11 cellular contexts compared by ENCODE assay signal in genomic region chr5:172129174-172129764, GRCh38. TPM values are rescaled to one million over a fixed set of nuclear protein-coding genes. Genes with fewer than 3 reads are reported as not detected.
DNase-seq lines count a peak whose midpoint lies in the region; ATAC-seq and TF ChIP-seq lines count a peak whose summit lies in the region.
"Had no signal": no experiment of that assay in that cellular context is flagged by ENCODE, and none has a peak within 500 bp of the region (broad histone marks: within the 10 kb centered on the region; RNA-seq: fewer than 3 reads in every experiment).

No MANE protein-coding gene starts in this region.

- H3K27me3 ChIP-seq in left lung, result no peaks in the 10 kb centered on the region
- H3K27me3 ChIP-seq in upper lobe of left lung, result no peaks in the 10 kb centered on the region
- H3K27me3 ChIP-seq: body of pancreas had no signal

- H3K9me3 ChIP-seq in left lung, result no peaks in the 10 kb centered on the region
- no peaks in the 10 kb centered on the region for H3K9me3 ChIP-seq in upper lobe of left lung
- H3K9me3 ChIP-seq: body of pancreas had no signal

- peaks cover 8% of the 10 kb centered on the region for H3K36me3 Mint-ChIP-seq in activated naive CD4-positive, alpha-beta T cell treated with anti-CD3 and anti-CD28 coated beads, Interleukin-2, amount 50 U/mL, for 24 hours
- peaks cover 90% of the 10 kb centered on the region for H3K36me3 Mint-ChIP-seq in activated CD4-positive, alpha-beta memory T cell treated with anti-CD3 and anti-CD28 coated beads, Interleukin-2, amount 10 ng/mL, durations not matched to agents 7 days and 5 days (ENCODE audit: low read depth)

- no peak overlapping the region for H3K4me3 Mint-ChIP-seq in activated naive CD4-positive, alpha-beta T cell treated with anti-CD3 and anti-CD28 coated beads, Interleukin-2, amount 50 U/mL, for 24 hours
- no peak overlapping the region for H3K4me3 Mint-ChIP-seq in activated CD4-positive, alpha-beta memory T cell treated with anti-CD3 and anti-CD28 coated beads, Interleukin-2, amount 10 ng/mL, durations not matched to agents 7 days and 5 days

- ATAC-seq in left lung (peak; percentile 51), upper lobe of left lung (ENCODE audit: low FRiP score in 2 of 2) (peak; percentile 24), GM21515 (IDR thresholded peaks at IDR 0.05; ENCODE audit: unreplicated experiment) (no peak)
- ATAC-seq: body of pancreas had no signal

- no peak for TF ChIP-seq POLR2A in upper lobe of left lung (IDR thresholded peaks at IDR 0.05)

- H3K27me3 Mint-ChIP-seq in activated naive CD4-positive, alpha-beta T cell treated with anti-CD3 and anti-CD28 coated beads, Interleukin-2, amount 50 U/mL, for 24 hours, result no peaks in the 10 kb centered on the region
- H3K27me3 Mint-ChIP-seq in activated CD4-positive, alpha-beta memory T cell treated with anti-CD3 and anti-CD28 coated beads, Interleukin-2, amount 10 ng/mL, durations not matched to agents 7 days and 5 days, result no peaks in the 10 kb centered on the region

- WGBS in upper lobe of left lung, 2 donors, result 73 to 78% methylated on average over 10 of the region's 10 CpGs

- POLR2A ChIA-PET in activated CD4-positive, alpha-beta memory T cell treated with anti-CD3 and anti-CD28 coated beads, Interleukin-2, amount 10 ng/mL, durations not matched to agents 7 days and 5 days (lab: Charles Lee), result interaction anchor here (0.8 to 1.9 kb wide), 3 partner anchors 11 to 45 kb away, joined by 3 to 9 read pairs (median 6); no protein-coding TSS in a partner anchor

- H3K9me3 Mint-ChIP-seq in activated naive CD4-positive, alpha-beta T cell treated with anti-CD3 and anti-CD28 coated beads, Interleukin-2, amount 50 U/mL, for 24 hours, result no peaks in the 10 kb centered on the region
- no peaks in the 10 kb centered on the region for H3K9me3 Mint-ChIP-seq in activated CD4-positive, alpha-beta memory T cell treated with anti-CD3 and anti-CD28 coated beads, Interleukin-2, amount 10 ng/mL, durations not matched to agents 7 days and 5 days

- CTCF ChIA-PET in activated CD4-positive, alpha-beta memory T cell treated with anti-CD3 and anti-CD28 coated beads, Interleukin-2, amount 10 ng/mL, durations not matched to agents 7 days and 5 days (lab: Charles Lee), result interaction anchor here (1.1 kb wide), 1 partner anchor 153 kb away, joined by 3 read pairs; no protein-coding TSS in a partner anchor

- H3K4me1 ChIP-seq in left lung (peaks cover 0 to 63% of the 10 kb centered on the region in 2 donors), upper lobe of left lung (peaks cover 8 to 23% (median 15%) of the 10 kb centered on the region in 4 donors)
- H3K4me1 ChIP-seq: body of pancreas had no signal

- peaks cover 0 to 29% of the 10 kb centered on the region in 2 donors for H3K36me3 ChIP-seq in left lung
- peaks cover 0 to 25% (median 6%) of the 10 kb centered on the region in 4 donors for H3K36me3 ChIP-seq in upper lobe of left lung

- peak overlapping the region; percentile 91 for H3K27ac Mint-ChIP-seq in activated naive CD4-positive, alpha-beta T cell treated with anti-CD3 and anti-CD28 coated beads, Interleukin-2, amount 50 U/mL, for 24 hours
- peak overlapping the region; percentile 47 for H3K27ac Mint-ChIP-seq in activated CD4-positive, alpha-beta memory T cell treated with anti-CD3 and anti-CD28 coated beads, Interleukin-2, amount 10 ng/mL, durations not matched to agents 7 days and 5 days

- intact Hi-C loops in left lung (cut with DNase I), result no loop called here

- no peak for DNase-seq in activated naive CD4-positive, alpha-beta T cell treated with Interleukin-2 at 50 U/mL for 16 hours
- no peak for DNase-seq in activated CD4-positive, alpha-beta memory T cell treated with anti-CD3 and anti-CD28 coated beads, Interleukin-2, amount 10 ng/mL, durations not matched to agents 7 days and 5 days
- DNase-seq in left lung (peak; percentile 59 to 83), upper lobe of left lung (peak; percentile 29 to 51), NCI-H510A treated with DMSO at 0.1 percent for 48 hours (lab: John Stamatoyannopoulos, UW) (no peak), activated gamma-delta T cell (lab: John Stamatoyannopoulos, UW) (no peak)
- DNase-seq: NCI-H345; stimulated activated naive CD4-positive, alpha-beta T cell had no signal

- TF ChIP-seq CTCF in left lung (IDR thresholded peaks at IDR 0.05) (no peak), upper lobe of left lung (IDR thresholded peaks at IDR 0.05) (no peak)

- H3K4me3 ChIP-seq in left lung (no peak overlapping the region), upper lobe of left lung (no peak overlapping the region)
- H3K4me3 ChIP-seq: body of pancreas had no signal

- H3K27ac ChIP-seq in left lung, result peak overlapping the region in 1 of 2 donors; percentile 93
- H3K27ac ChIP-seq in upper lobe of left lung, result peak overlapping the region; percentile 36 to 79 (median 50)

- TF ChIP-seq EP300 in upper lobe of left lung (IDR thresholded peaks at IDR 0.05), result no peak

- H3K4me1 Mint-ChIP-seq in activated naive CD4-positive, alpha-beta T cell treated with anti-CD3 and anti-CD28 coated beads, Interleukin-2, amount 50 U/mL, for 24 hours, result peaks cover 67% of the 10 kb centered on the region
- H3K4me1 Mint-ChIP-seq in activated CD4-positive, alpha-beta memory T cell treated with anti-CD3 and anti-CD28 coated beads, Interleukin-2, amount 10 ng/mL, durations not matched to agents 7 days and 5 days, result peaks cover 47% of the 10 kb centered on the region

RNA-seq across cellular contexts. Expression of gene STK10, which starts 58.8 kb away (rescaled TPM):
- total RNA-seq in activated CD4-positive, alpha-beta memory T cell treated with anti-CD3 and anti-CD28 coated beads, Interleukin-2, amount 10 ng/mL, durations not matched to agents 7 days and 5 days, result 100 to 1,000 TPM; 301 to 316 TPM
- 10 to 100 TPM; 33.6 to 83.2 TPM for total RNA-seq in left lung
- 100 to 1,000 TPM in 2 of 6 donors, 10 to 100 TPM in 4; 50.6 to 170 (median 60.5) TPM for total RNA-seq in upper lobe of left lung

Comparison
In these comparisons a context has a peak if more than half of its experiments do, and no peak if none do; other contexts are left out.
1. DNase-seq: peak in left lung (2 of 2) and upper lobe of left lung (2 of 2); none in activated naive CD4-positive, alpha-beta T cell treated with Interleukin-2 at 50 U/mL for 16 hours (single experiment), activated CD4-positive, alpha-beta memory T cell treated with anti-CD3 and anti-CD28 coated beads, Interleukin-2, amount 10 ng/mL, durations not matched to agents 7 days and 5 days (single experiment), NCI-H510A treated with DMSO at 0.1 percent for 48 hours (single experiment) and activated gamma-delta T cell (single experiment).